In genomic region chr10:17756557-17757208, GRCh38 we compare ENCODE assay signal across 8 cellular contexts. TPM values are rescaled to one million over a fixed set of nuclear protein-coding genes. Genes with fewer than 3 reads are reported as not detected.
DNase-seq lines count a peak whose midpoint lies in the region; ATAC-seq and TF ChIP-seq lines count a peak whose summit lies in the region.

No MANE protein-coding gene starts in this region.

- no peaks in the 10 kb centered on the region for H3K36me3 Mint-ChIP-seq in mesothelial cell of epicardium

- no peaks in the 10 kb centered on the region for H3K36me3 ChIP-seq in fibroblast of lung (ENCODE audit: control insufficient read depth, insufficient read depth, low read length)
- no peaks in the 10 kb centered on the region for H3K36me3 ChIP-seq in effector memory CD4-positive, alpha-beta T cell (ENCODE audit: control insufficient read depth, insufficient read depth, low read length)
- no peaks in the 10 kb centered on the region for H3K36me3 ChIP-seq in thyroid gland

- no peaks in the 10 kb centered on the region for H3K4me1 Mint-ChIP-seq in mesothelial cell of epicardium

- H3K27me3 ChIP-seq in fibroblast of lung (ENCODE audit: control insufficient read depth, insufficient read depth, low read length) (no peaks in the 10 kb centered on the region), thyroid gland (no peaks in the 10 kb centered on the region)
- H3K27me3 ChIP-seq in effector memory CD4-positive, alpha-beta T cell (replicated peaks; ENCODE audit: control insufficient read depth, insufficient read depth, low read length, poor library complexity, severe bottlenecking), result no peaks in the 10 kb centered on the region

- no peak overlapping the region for H3K27ac Mint-ChIP-seq in mesothelial cell of epicardium

- H3K4me1 ChIP-seq in fibroblast of lung (ENCODE audit: control insufficient read depth, extremely low read depth, insufficient read depth, low read length) (no peaks in the 10 kb centered on the region), thyroid gland (no peaks in the 10 kb centered on the region)
- H3K4me1 ChIP-seq in effector memory CD4-positive, alpha-beta T cell (ENCODE audit: control insufficient read depth, insufficient read depth, low read length, poor library complexity, severe bottlenecking), result no peaks in the 10 kb centered on the region

- ATAC-seq in GM21381 (IDR thresholded peaks at IDR 0.05; ENCODE audit: unreplicated experiment) (peak; percentile 93), HG03571 (IDR thresholded peaks at IDR 0.05; ENCODE audit: unreplicated experiment) (peak; percentile 90)

- TF ChIP-seq POLR2A in thyroid gland (IDR thresholded peaks at IDR 0.05), result no peak

- peaks cover 11% of the 10 kb centered on the region for H3K9me3 Mint-ChIP-seq in mesothelial cell of epicardium

- intact Hi-C loops in thyroid gland (cut with DNase I), result no loop called here

- no peaks in the 10 kb centered on the region for H3K79me2 ChIP-seq in fibroblast of lung (ENCODE audit: control insufficient read depth, insufficient read depth, low read length)

- H3K27me3 Mint-ChIP-seq in mesothelial cell of epicardium (ENCODE audit: low read depth), result no peaks in the 10 kb centered on the region

- DNase-seq in GM10266 (ENCODE audit: extremely low spot score), result peak; percentile 54
- no peak for DNase-seq in fibroblast of lung (ENCODE audit: low read depth in 2 of 2)
- no peak for DNase-seq in effector memory CD4-positive, alpha-beta T cell
- DNase-seq in globus pallidus (ENCODE audit: low spot score), result no peak
- no peak for DNase-seq in mesothelial cell of epicardium (ENCODE audit: low spot score in 2 of 2, unreplicated experiment in 2 of 2)
- no peak for DNase-seq in thyroid gland

- TF ChIP-seq CTCF in GM10266 (IDR thresholded peaks at IDR 0.05; ENCODE audit: control insufficient read depth, insufficient read depth, low read depth, missing control alignments) (no peak), fibroblast of lung (conservative IDR thresholded peaks at IDR 0.05 in 1 of 2, IDR thresholded peaks at IDR 0.05 in 1 of 2; ENCODE audit: low read depth in 1 of 2, low read length in 2 of 2) (no peak), mesothelial cell of epicardium (IDR thresholded peaks at IDR 0.05; ENCODE audit: unreplicated experiment) (no peak), thyroid gland (IDR thresholded peaks at IDR 0.05) (no peak)

- H3K9ac ChIP-seq in fibroblast of lung (ENCODE audit: insufficient read depth, low read length), result no peak overlapping the region

- H3K9me3 ChIP-seq in fibroblast of lung (ENCODE audit: control insufficient read depth, insufficient read depth, low read depth, low read length), result no peaks in the 10 kb centered on the region
- H3K9me3 ChIP-seq in effector memory CD4-positive, alpha-beta T cell (ENCODE audit: control insufficient read depth, low read length), result no peaks in the 10 kb centered on the region
- H3K9me3 ChIP-seq in thyroid gland, result no peaks in the 10 kb centered on the region

- no peak overlapping the region for H3K4me3 Mint-ChIP-seq in mesothelial cell of epicardium

- H3K27ac ChIP-seq in fibroblast of lung (ENCODE audit: insufficient read depth, low read length) (no peak overlapping the region), thyroid gland (no peak overlapping the region)
- H3K27ac ChIP-seq in effector memory CD4-positive, alpha-beta T cell (ENCODE audit: insufficient read depth, low read length, poor library complexity, severe bottlenecking), result no peak overlapping the region

- 54 to 65% methylated on average over 7 of the region's 7 CpGs for WGBS in thyroid gland, 2 donors

- peak overlapping the region; percentile 39 for H2AFZ ChIP-seq in fibroblast of lung (ENCODE audit: low read length)

- H4K20me1 ChIP-seq in fibroblast of lung (ENCODE audit: control insufficient read depth, extremely low read depth, insufficient read depth, low read length), result no peaks in the 10 kb centered on the region

- H3K4me3 ChIP-seq in fibroblast of lung (replicated peaks in 1 of 4; ENCODE audit: control extremely low read depth in 1 of 4, insufficient read depth in 1 of 4, low read depth in 3 of 4, low read length in 4 of 4) (no peak overlapping the region), thyroid gland (replicated peaks in 1 of 3) (no peak overlapping the region)
- H3K4me3 ChIP-seq in effector memory CD4-positive, alpha-beta T cell (ENCODE audit: insufficient read depth, low read depth, low read length, poor library complexity, severe bottlenecking), result no peak overlapping the region

- H3K4me2 ChIP-seq in fibroblast of lung (ENCODE audit: extremely low read depth, insufficient read depth, low read length), result no peak overlapping the region

RNA-seq across cellular contexts. Expression of gene TMEM236, which starts 4.7 kb away (rescaled TPM):
- total RNA-seq in fibroblast of lung (under 0.01 and 0.17 TPM in 2 replicates), mesothelial cell of epicardium (0.04 TPM in 1 of 3 replicates, not detected in the others), thyroid gland (1 to 10 TPM in 1 of 4 donors, under 1 TPM in 3; 0.21 to 1.3 (median 0.48) TPM)
- 0.02 and 0.03 TPM in 2 replicates for polyA plus RNA-seq in fibroblast of lung
- 0.03 and 0.05 TPM in 2 replicates for polyA plus RNA-seq in fibroblast of lung (2012)
- polyA minus RNA-seq in fibroblast of lung (ENCODE audit: low replicate concordance), result not detected in 2 replicates

RNA-seq across cellular contexts. Expression of gene MRC1, which starts 52.5 kb away (rescaled TPM):
- total RNA-seq in fibroblast of lung, result under 0.01 TPM in 1 of 2 replicates, not detected in the other
- polyA plus RNA-seq in fibroblast of lung, result 0.01 TPM in 2 replicates
- not detected in 2 replicates for polyA plus RNA-seq in fibroblast of lung (2012)
- polyA minus RNA-seq in fibroblast of lung (ENCODE audit: low replicate concordance), result not detected in 2 replicates
- not detected in 3 replicates for total RNA-seq in mesothelial cell of epicardium
- 10 to 100 TPM; 11.8 to 73.4 (median 36.8) TPM for total RNA-seq in thyroid gland

Comparison
In these comparisons a context has a peak if more than half of its experiments do, and no peak if none do; other contexts are left out.
1. RNA of gene MRC1, which starts 52.5 kb away (total RNA-seq): 11.8 to 73.4 TPM in thyroid gland; under 0.01 TPM in fibroblast of lung and not detected in mesothelial cell of epicardium; every median in the first group is over 10 times any median in the second.